In the genomic region with DNA sequence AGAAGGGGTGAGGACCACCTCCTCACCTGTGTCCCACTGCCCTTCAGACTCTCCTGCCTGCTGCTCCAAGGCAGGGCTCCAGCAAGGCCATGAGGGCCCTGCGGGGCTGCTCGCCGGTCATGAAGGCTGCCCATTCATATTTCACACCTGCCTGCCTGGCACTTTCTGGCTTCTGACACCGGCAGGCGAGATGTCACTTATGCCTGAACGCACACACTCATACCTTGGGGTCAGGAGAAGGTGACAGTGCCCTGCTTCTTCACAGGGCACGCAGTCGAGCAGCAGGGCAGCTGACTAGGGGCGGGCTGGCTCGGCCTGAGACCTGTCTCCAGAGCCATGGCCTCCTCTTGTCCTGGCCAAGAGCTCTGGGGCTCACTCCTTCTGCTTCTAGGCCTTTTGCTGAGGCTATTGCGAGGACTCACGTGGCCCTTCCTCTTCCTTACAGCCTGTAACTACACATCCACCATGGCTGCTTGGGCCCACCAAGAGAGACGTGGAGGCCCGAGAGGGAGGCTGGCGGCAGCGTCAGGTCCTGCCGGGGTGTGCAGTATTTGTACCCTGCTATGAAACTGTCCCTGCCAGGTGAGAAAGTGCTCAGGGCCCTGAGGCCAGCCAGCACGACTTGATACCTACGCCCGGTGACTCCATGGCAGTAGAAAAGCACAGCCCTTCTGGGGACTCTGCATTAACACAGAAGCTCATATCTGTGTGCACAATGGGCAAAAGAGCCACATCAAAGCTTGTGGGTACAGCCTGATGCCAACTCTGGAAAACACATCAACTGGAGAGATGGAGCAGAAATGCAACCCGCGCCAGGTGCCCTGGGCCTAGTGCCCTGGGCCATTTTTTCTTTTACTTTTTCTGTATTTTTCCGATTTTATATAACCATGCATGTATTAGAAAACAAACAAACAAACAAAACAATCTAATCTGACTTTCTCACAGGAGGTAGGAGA, we compare ENCODE assay signal across 25 cellular contexts. TPM values are rescaled to one million over a fixed set of nuclear protein-coding genes. Genes with fewer than 3 reads are reported as not detected.
A peak's percentile ranks its signal among the peaks of the same experiment; 100 is the strongest.
DNase-seq lines count a peak whose midpoint lies in the region; ATAC-seq and TF ChIP-seq lines count a peak whose summit lies in the region.
"Had no signal": no experiment of that assay in that cellular context is flagged by ENCODE, and none has a peak within 500 bp of the region (broad histone marks: within the 10 kb centered on the region; RNA-seq: fewer than 3 reads in every experiment).

No MANE protein-coding gene starts in this region.

- POLR2A ChIA-PET in activated CD8-positive, alpha-beta T cell treated with anti-CD3 and anti-CD28 coated beads for 36 hours (lab: Charles Lee), result no interaction called here

- H3K27me3 ChIP-seq in adrenal gland (no peaks in the 10 kb centered on the region), right lobe of liver (no peaks in the 10 kb centered on the region), spleen (replicated peaks in 1 of 7) (no peaks in the 10 kb centered on the region)
- H3K27me3 ChIP-seq: brain microvascular endothelial cell, tibial nerve had no signal

- no peaks in the 10 kb centered on the region for H3K36me3 Mint-ChIP-seq in activated naive CD4-positive, alpha-beta T cell treated with anti-CD3 and anti-CD28 coated beads, Interleukin-2, amount 10 ng/mL, durations not matched to agents 7 days and 5 days
- no peaks in the 10 kb centered on the region for H3K36me3 Mint-ChIP-seq in activated naive CD4-positive, alpha-beta T cell treated with anti-CD3 and anti-CD28 coated beads for 36 hours (ENCODE audit: low read depth)
- no peaks in the 10 kb centered on the region for H3K36me3 Mint-ChIP-seq in activated CD8-positive, alpha-beta T cell treated with anti-CD3 and anti-CD28 coated beads for 36 hours (ENCODE audit: low read depth)
- H3K36me3 Mint-ChIP-seq: stimulated activated effector memory CD8-positive, alpha-beta T cell treated with anti-CD3 and anti-CD28 coated beads, Interleukin-12 subunit alpha, Interleukin-12 subunit beta, amount 100 ng/mL, for 72 hours had no signal

- H3K9me3 Mint-ChIP-seq in activated naive CD4-positive, alpha-beta T cell treated with anti-CD3 and anti-CD28 coated beads, Interleukin-2, amount 10 ng/mL, durations not matched to agents 7 days and 5 days, result no peaks in the 10 kb centered on the region
- no peaks in the 10 kb centered on the region for H3K9me3 Mint-ChIP-seq in activated naive CD4-positive, alpha-beta T cell treated with anti-CD3 and anti-CD28 coated beads for 36 hours
- H3K9me3 Mint-ChIP-seq in activated CD8-positive, alpha-beta T cell treated with anti-CD3 and anti-CD28 coated beads for 36 hours, result no peaks in the 10 kb centered on the region
- H3K9me3 Mint-ChIP-seq: activated CD4-positive, alpha-beta memory T cell treated with anti-CD3 and anti-CD28 coated beads, Interleukin-2, amount 10 ng/mL, durations not matched to agents 7 days and 5 days; stimulated activated effector memory CD8-positive, alpha-beta T cell treated with anti-CD3 and anti-CD28 coated beads, Interleukin-12 subunit alpha, Interleukin-12 subunit beta, amount 100 ng/mL, for 72 hours had no signal

- TF ChIP-seq POLR2A in adrenal gland (IDR thresholded peaks at IDR 0.05) (no peak), right lobe of liver (IDR thresholded peaks at IDR 0.05) (no peak), spleen (IDR thresholded peaks at IDR 0.05) (no peak)

- 81 to 90% (median 83%) methylated on average over 13 to 23 of the region's 23 CpGs for WGBS in adrenal gland, 4 donors
- 64% methylated on average over 8 of the region's 23 CpGs for WGBS in right lobe of liver (ENCODE audit: insufficient coverage, low coverage, low lambda C conversion rate, missing lambda C conversion rate)
- 89 to 92% (median 90%) methylated on average over 20 to 23 of the region's 23 CpGs for WGBS in spleen, 5 donors

- peak overlapping the region in 3 of 5 donors; percentile 78 to 87 (median 78) for H3K27ac ChIP-seq in adrenal gland
- peak overlapping the region in 1 of 3 donors; percentile 36 for H3K27ac ChIP-seq in right lobe of liver
- H3K27ac ChIP-seq in spleen, result peak overlapping the region in 4 of 8 donors; percentile 15 to 81 (median 64)
- H3K27ac ChIP-seq: brain microvascular endothelial cell, HL-60, PC-9, tibial nerve had no signal

- ATAC-seq in right lobe of liver, result no peak
- no peak for ATAC-seq in activated CD8-positive, alpha-beta T cell treated with anti-CD3 and anti-CD28 coated beads for 36 hours
- ATAC-seq: left colon; stimulated activated effector memory CD8-positive, alpha-beta T cell treated with anti-CD3 and anti-CD28 coated beads, Interleukin-12 subunit alpha, Interleukin-12 subunit beta, amount 100 ng/mL, for 72 hours had no signal

- CTCF ChIA-PET in activated naive CD4-positive, alpha-beta T cell treated with anti-CD3 and anti-CD28 coated beads, Interleukin-2, amount 10 ng/mL, durations not matched to agents 7 days and 5 days (lab: Charles Lee), result no interaction called here
- CTCF ChIA-PET in activated naive CD4-positive, alpha-beta T cell treated with anti-CD3 and anti-CD28 coated beads for 36 hours (lab: Charles Lee), result interaction anchor here (0.6 kb wide), 1 partner anchor 1528 kb away, joined by 3 read pairs; no protein-coding TSS in a partner anchor
- CTCF ChIA-PET in activated CD8-positive, alpha-beta T cell treated with anti-CD3 and anti-CD28 coated beads for 36 hours (lab: Charles Lee), result no interaction called here

- H3K4me1 ChIP-seq in adrenal gland (replicated peaks in 1 of 2), result peaks cover 42 to 68% of the 10 kb centered on the region in 2 donors
- H3K4me1 ChIP-seq in right lobe of liver, result peaks cover 0 to 38% (median 13%) of the 10 kb centered on the region in 4 donors
- peaks cover 30 to 99% (median 91%) of the 10 kb centered on the region in 6 donors for H3K4me1 ChIP-seq in spleen

- H3K4me3 ChIP-seq in adrenal gland (no peak overlapping the region), right lobe of liver (no peak overlapping the region), spleen (no peak overlapping the region)
- H3K4me3 ChIP-seq: PC-9, tibial nerve had no signal

- H3K9me3 ChIP-seq in adrenal gland (replicated peaks in 1 of 3) (no peaks in the 10 kb centered on the region), right lobe of liver (no peaks in the 10 kb centered on the region), spleen (no peaks in the 10 kb centered on the region)
- H3K9me3 ChIP-seq: tibial nerve had no signal

- in situ Hi-C loops in GM13977 (cut with MboI; ENCODE audit: low pct_unique_long_range_greater_than_20kb, low sequenced_read_pairs, unreplicated experiment), result no loop called here

- TF ChIP-seq CTCF in adrenal gland (IDR thresholded peaks at IDR 0.05), result no peak
- no peak for TF ChIP-seq CTCF in right lobe of liver (IDR thresholded peaks at IDR 0.05)
- no peak for TF ChIP-seq CTCF in spleen (IDR thresholded peaks at IDR 0.05 in 8 of 11, conservative IDR thresholded peaks at IDR 0.05 in 3 of 11)
- no peak for TF ChIP-seq CTCF in GM13977 (IDR thresholded peaks at IDR 0.05; ENCODE audit: extremely low read depth, insufficient read depth, missing control alignments)
- no peak for TF ChIP-seq CTCF in activated CD8-positive, alpha-beta T cell treated with anti-CD3 and anti-CD28 coated beads for 36 hours (IDR thresholded peaks at IDR 0.05)

- H3K27ac Mint-ChIP-seq in activated naive CD4-positive, alpha-beta T cell treated with anti-CD3 and anti-CD28 coated beads, Interleukin-2, amount 10 ng/mL, durations not matched to agents 7 days and 5 days, result peak overlapping the region; percentile 11
- no peak overlapping the region for H3K27ac Mint-ChIP-seq in activated naive CD4-positive, alpha-beta T cell treated with anti-CD3 and anti-CD28 coated beads for 36 hours
- H3K27ac Mint-ChIP-seq in activated CD8-positive, alpha-beta T cell treated with anti-CD3 and anti-CD28 coated beads for 36 hours, result no peak overlapping the region
- H3K27ac Mint-ChIP-seq: activated CD4-positive, alpha-beta memory T cell treated with anti-CD3 and anti-CD28 coated beads, Interleukin-2, amount 10 ng/mL, durations not matched to agents 7 days and 5 days; stimulated activated effector memory CD8-positive, alpha-beta T cell treated with anti-CD3 and anti-CD28 coated beads, Interleukin-12 subunit alpha, Interleukin-12 subunit beta, amount 100 ng/mL, for 72 hours had no signal

- no peak for DNase-seq in activated naive CD4-positive, alpha-beta T cell treated with anti-CD3 and anti-CD28 coated beads, Interleukin-2, amount 10 ng/mL, durations not matched to agents 7 days and 5 days
- DNase-seq in activated naive CD4-positive, alpha-beta T cell treated with anti-CD3 and anti-CD28 coated beads for 36 hours, result no peak
- DNase-seq in adrenal gland (peak in 1 of 7 donors; percentile 14), right lobe of liver (peak in 2 of 3 donors; percentile 17 to 33), spleen (peak; percentile 66), GM13977 (ENCODE audit: low spot score) (no peak), kidney glomerular epithelial cell (lab: John Stamatoyannopoulos, UW) (no peak)
- no peak for DNase-seq in activated CD8-positive, alpha-beta T cell treated with anti-CD3 and anti-CD28 coated beads for 36 hours
- DNase-seq: 8988T; activated CD4-positive, alpha-beta memory T cell treated with anti-CD3 and anti-CD28 coated beads, Interleukin-2, amount 10 ng/mL, durations not matched to agents 7 days and 5 days; activated naive CD4-positive, alpha-beta T cell treated with anti-CD3 and anti-CD28 coated beads, Interleukin-2, amount 50 U/mL, for 16 hours; amniotic stem cell; brain microvascular endothelial cell; DMS79 treated with DMSO at 0.1 percent for 48 hours; GF-D8; hippocampal formation; left colon; NCI-H1436; NCI-H226; NCI-H526 treated with DMSO at 0.1 percent for 48 hours; PC-9; SHP77 had no signal

- H3K36me3 ChIP-seq in adrenal gland (replicated peaks in 1 of 2) (no peaks in the 10 kb centered on the region), right lobe of liver (no peaks in the 10 kb centered on the region), spleen (peaks cover 0 to 40% (median 5%) of the 10 kb centered on the region in 6 donors)

- intact Hi-C loops in activated naive CD4-positive, alpha-beta T cell treated with anti-CD3 and anti-CD28 coated beads for 36 hours (cut with micrococcal nuclease), result no loop called here
- intact Hi-C loops in adrenal gland (cut with DNase I), result no loop called here
- intact Hi-C loops in right lobe of liver (cut with DNase I), result no loop called here
- intact Hi-C loops in spleen (cut with DNase I; ENCODE audit: low total_unique reads), result no loop called here
- intact Hi-C loops in activated CD8-positive, alpha-beta T cell treated with anti-CD3 and anti-CD28 coated beads for 36 hours (cut with micrococcal nuclease), result no loop called here

- no peak overlapping the region for H3K4me3 Mint-ChIP-seq in activated naive CD4-positive, alpha-beta T cell treated with anti-CD3 and anti-CD28 coated beads, Interleukin-2, amount 10 ng/mL, durations not matched to agents 7 days and 5 days
- no peak overlapping the region for H3K4me3 Mint-ChIP-seq in activated naive CD4-positive, alpha-beta T cell treated with anti-CD3 and anti-CD28 coated beads for 36 hours
- no peak overlapping the region for H3K4me3 Mint-ChIP-seq in activated CD8-positive, alpha-beta T cell treated with anti-CD3 and anti-CD28 coated beads for 36 hours
- H3K4me3 Mint-ChIP-seq: activated CD4-positive, alpha-beta memory T cell treated with anti-CD3 and anti-CD28 coated beads, Interleukin-2, amount 10 ng/mL, durations not matched to agents 7 days and 5 days; stimulated activated effector memory CD8-positive, alpha-beta T cell treated with anti-CD3 and anti-CD28 coated beads, Interleukin-12 subunit alpha, Interleukin-12 subunit beta, amount 100 ng/mL, for 72 hours had no signal

- H3K4me1 Mint-ChIP-seq in activated naive CD4-positive, alpha-beta T cell treated with anti-CD3 and anti-CD28 coated beads, Interleukin-2, amount 10 ng/mL, durations not matched to agents 7 days and 5 days, result no peaks in the 10 kb centered on the region
- no peaks in the 10 kb centered on the region for H3K4me1 Mint-ChIP-seq in activated naive CD4-positive, alpha-beta T cell treated with anti-CD3 and anti-CD28 coated beads for 36 hours (ENCODE audit: low read depth)
- no peaks in the 10 kb centered on the region for H3K4me1 Mint-ChIP-seq in activated CD8-positive, alpha-beta T cell treated with anti-CD3 and anti-CD28 coated beads for 36 hours (ENCODE audit: low read depth)
- H3K4me1 Mint-ChIP-seq: activated CD4-positive, alpha-beta memory T cell treated with anti-CD3 and anti-CD28 coated beads, Interleukin-2, amount 10 ng/mL, durations not matched to agents 7 days and 5 days had no signal

- no peaks in the 10 kb centered on the region for H3K27me3 Mint-ChIP-seq in activated naive CD4-positive, alpha-beta T cell treated with anti-CD3 and anti-CD28 coated beads, Interleukin-2, amount 10 ng/mL, durations not matched to agents 7 days and 5 days
- H3K27me3 Mint-ChIP-seq in activated naive CD4-positive, alpha-beta T cell treated with anti-CD3 and anti-CD28 coated beads for 36 hours (ENCODE audit: low read depth), result no peaks in the 10 kb centered on the region
- H3K27me3 Mint-ChIP-seq in activated CD8-positive, alpha-beta T cell treated with anti-CD3 and anti-CD28 coated beads for 36 hours, result no peaks in the 10 kb centered on the region
- H3K27me3 Mint-ChIP-seq: activated CD4-positive, alpha-beta memory T cell treated with anti-CD3 and anti-CD28 coated beads, Interleukin-2, amount 10 ng/mL, durations not matched to agents 7 days and 5 days had no signal

RNA-seq across cellular contexts. Expression of a gene that starts 30.6 kb away (rescaled TPM):
- 1 to 10 TPM; 8.1 to 8.2 TPM for total RNA-seq in activated naive CD4-positive, alpha-beta T cell treated with anti-CD3 and anti-CD28 coated beads for 36 hours
- total RNA-seq in adrenal gland (100 to 1,000 TPM in 6 of 8 donors, 10 to 100 TPM in 2; 74.5 to 262 (median 149) TPM), right lobe of liver (10 to 100 TPM; 18.0 to 53.5 (median 31.0) TPM), spleen (10 to 100 TPM; 52.2 to 99.5 (median 66.7) TPM)
- polyA plus RNA-seq in adrenal gland (10 to 100 TPM; 20.5 to 40.0 (median 35.1) TPM), spleen (10 to 100 TPM in 1 of 3 donors, 1 to 10 TPM in 2; 7.2 to 24.7 (median 9.2) TPM)
- 10 to 100 TPM; 12.5 to 13.0 TPM for total RNA-seq in activated CD8-positive, alpha-beta T cell treated with anti-CD3 and anti-CD28 coated beads for 36 hours

Comparison
In these comparisons a context has a peak if more than half of its experiments do, and no peak if none do; other contexts are left out.
1. DNase-seq: peak in right lobe of liver (2 of 3) and spleen (single experiment); none in activated naive CD4-positive, alpha-beta T cell treated with anti-CD3 and anti-CD28 coated beads, Interleukin-2, amount 10 ng/mL, durations not matched to agents 7 days and 5 days (single experiment), activated naive CD4-positive, alpha-beta T cell treated with anti-CD3 and anti-CD28 coated beads for 36 hours (single experiment), GM13977 (single experiment), activated CD8-positive, alpha-beta T cell treated with anti-CD3 and anti-CD28 coated beads for 36 hours (single experiment) and kidney glomerular epithelial cell (single experiment).